8 cellular contexts compared by ENCODE assay signal in the genomic region with DNA sequence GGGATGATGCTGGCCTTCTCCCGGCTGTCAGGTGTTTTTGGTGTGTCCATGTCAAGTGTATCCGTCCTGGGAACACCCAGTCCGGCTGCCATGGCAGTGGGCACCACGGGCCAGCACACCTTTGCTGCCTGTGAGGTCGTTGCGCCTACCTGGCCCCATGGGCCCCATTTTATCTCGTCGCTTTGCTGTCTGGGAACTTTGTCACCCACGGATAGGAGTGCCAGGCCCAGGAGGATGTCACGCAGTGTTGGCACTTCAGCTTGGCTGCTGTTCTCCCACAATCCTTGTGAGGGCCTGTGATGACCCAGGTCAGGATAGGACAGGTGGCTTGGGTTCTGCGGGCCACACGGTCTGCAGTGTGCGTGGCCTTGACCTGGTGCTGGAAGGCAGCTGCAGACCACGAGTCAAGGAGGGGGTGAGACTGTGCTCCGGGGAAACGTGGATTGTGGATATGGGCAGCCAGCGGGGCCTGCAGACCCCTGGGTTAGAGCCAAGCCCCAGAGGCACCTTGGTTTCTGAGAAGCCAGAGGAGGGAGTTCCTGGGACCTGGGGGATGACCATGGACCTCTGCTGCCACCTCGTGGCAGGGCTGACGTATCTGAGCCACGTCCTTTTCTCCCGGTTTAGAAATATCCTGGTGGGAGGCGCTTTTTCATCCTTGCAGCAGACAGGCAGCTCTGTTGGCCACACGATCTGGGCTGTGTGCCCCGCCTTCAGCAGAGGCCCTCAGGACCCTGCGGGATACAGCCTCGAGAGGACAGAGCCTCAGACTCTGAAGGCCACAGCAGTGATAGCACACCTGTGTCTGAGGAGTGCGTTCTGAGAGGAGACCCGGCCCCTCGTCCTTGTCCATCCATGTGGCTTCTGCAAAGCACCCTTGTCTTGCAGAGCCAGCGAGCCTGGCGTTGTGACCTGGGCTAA.
DNase-seq lines count a peak whose midpoint lies in the region; ATAC-seq and TF ChIP-seq lines count a peak whose summit lies in the region.

No MANE protein-coding gene starts in this region.

- H3K27me3 ChIP-seq in H7 (ENCODE audit: control insufficient read depth, insufficient read depth, low read length) = no peaks in the 10 kb centered on the region

- DNase-seq in AG09309 (ENCODE audit: low read depth) (peak; percentile 62), H7 (peak; percentile 96), NCI-H510A (lab: John Stamatoyannopoulos, UW) (peak; percentile 35), kidney tubule cell (ENCODE audit: low spot score) (peak; percentile 81)
- DNase-seq in activated CD4-positive, CD25-positive, alpha-beta regulatory T cell treated with anti-CD3 and anti-CD28 coated beads, Interleukin-2, amount 50 U/mL, for 72 hours = peak; percentile 77
- peak; percentile 65 for DNase-seq in central memory CD4-positive, alpha-beta T cell
- peak; percentile 74 to 83 for DNase-seq in stimulated activated CD4-positive, alpha-beta T cell treated with anti-CD3 and anti-CD28 coated beads, Interleukin-2, amount 100 ng/mL, for 48 hours

- H3K4me3 ChIP-seq in AG09309 (ENCODE audit: control insufficient read depth, low read depth, low read length) (no peak overlapping the region), H7 (ENCODE audit: insufficient read depth, low read depth, low read length) (no peak overlapping the region)

- ATAC-seq in HG03097 (IDR thresholded peaks at IDR 0.05; ENCODE audit: low FRiP score, unreplicated experiment) = no peak

- H3K36me3 ChIP-seq in H7 (replicated peaks; ENCODE audit: control insufficient read depth, insufficient read depth, low read length) = no peaks in the 10 kb centered on the region

- peak; percentile 93 for TF ChIP-seq CTCF in AG09309 (IDR thresholded peaks at IDR 0.05; ENCODE audit: control insufficient read depth, insufficient read depth, low read depth, low read length, missing control alignments)

Comparison
In these comparisons a context has a peak if more than half of its experiments do, and no peak if none do; other contexts are left out.
1. DNase-seq: peak in every context shown above with its lines; median percentile 96 in H7; 81 in kidney tubule cell; 78 in stimulated activated CD4-positive, alpha-beta T cell treated with anti-CD3 and anti-CD28 coated beads, Interleukin-2, amount 100 ng/mL, for 48 hours; 77 in activated CD4-positive, CD25-positive, alpha-beta regulatory T cell treated with anti-CD3 and anti-CD28 coated beads, Interleukin-2, amount 50 U/mL, for 72 hours; 65 in central memory CD4-positive, alpha-beta T cell; 62 in AG09309; 35 in NCI-H510A.